In genomic region chr5:164303646-164304225, GRCh38 we compare ENCODE assay signal across 34 cellular contexts.
"Had no signal": no experiment of that assay in that cellular context is flagged by ENCODE, and none has a peak within 500 bp of the region (broad histone marks: within the 10 kb centered on the region; RNA-seq: fewer than 3 reads in every experiment).

No MANE protein-coding gene starts in this region.

- H3K9me3 ChIP-seq: body of pancreas, colonic mucosa, gastroesophageal sphincter had no signal

- H3K79me2 ChIP-seq: hepatocyte had no signal

- H3K36me3 ChIP-seq: cardiac muscle cell, colonic mucosa, gastroesophageal sphincter, heart right ventricle had no signal

- H3K27me3 ChIP-seq: body of pancreas, cardiac muscle cell, colonic mucosa, gastroesophageal sphincter, heart right ventricle, hepatocyte had no signal

- H2AFZ ChIP-seq: hepatocyte had no signal

- DNase-seq: activated CD4-positive, alpha-beta memory T cell treated with anti-CD3 and anti-CD28 coated beads for 36 hours; activated CD4-positive, alpha-beta T cell treated with anti-CD3 and anti-CD28 coated beads for 36 hours; activated CD4-positive, alpha-beta T cell treated with anti-CD3 and anti-CD28 coated beads, Interleukin-2, amount 10 ng/mL, durations not matched to agents 24 days and 14 days; activated CD4-positive, CD25-positive, alpha-beta regulatory T cell; activated CD4-positive, CD25-positive, alpha-beta regulatory T cell treated with anti-CD3 and anti-CD28 coated beads, Interleukin-2, amount 50 U/mL, for 72 hours; activated CD8-positive, alpha-beta memory T cell treated with anti-CD3 and anti-CD28 coated beads, Interleukin-2, amount 10 ng/mL, durations not matched to agents 7 days and 5 days; activated CD8-positive, alpha-beta memory T cell treated with anti-CD3 and anti-CD28 coated beads, Interleukin-2, amount 50 U/mL, for 4 hours; activated CD8-positive, alpha-beta T cell treated with anti-CD3 and anti-CD28 coated beads, Interleukin-2, amount 10 ng/mL, durations not matched to agents 7 days and 5 days; activated effector memory CD4-positive, alpha-beta T cell treated with anti-CD3 and anti-CD28 coated beads, Interleukin-2, amount 50 U/mL, for 16 hours; activated naive CD4-positive, alpha-beta T cell treated with anti-CD3 and anti-CD28 coated beads for 36 hours; activated naive CD8-positive, alpha-beta T cell treated with anti-CD3 and anti-CD28 coated beads, Interleukin-2, amount 10 ng/mL, durations not matched to agents 7 days and 5 days; activated T-cell treated with anti-CD3 and anti-CD28 coated beads, Interleukin-2, amount 50 U/mL, for 1 hour; activated T-cell treated with anti-CD3 and anti-CD28 coated beads, Interleukin-2, amount 50 U/mL, for 48 hours; amygdala; aorta; body of pancreas; central memory CD4-positive, alpha-beta T cell; cerebellar nuclear complex; colonic mucosa; effector memory CD4-positive, alpha-beta T cell; endodermal cell; foreskin melanocyte; heart right ventricle; T-helper 1 cell; T-helper 17 cell; T1000 had no signal

- ATAC-seq: activated CD4-positive, alpha-beta T cell treated with anti-CD3 and anti-CD28 coated beads for 36 hours; activated CD8-positive, alpha-beta memory T cell treated with anti-CD3 and anti-CD28 coated beads, Interleukin-2, amount 10 ng/mL, durations not matched to agents 7 days and 5 days; activated CD8-positive, alpha-beta T cell treated with anti-CD3 and anti-CD28 coated beads, Interleukin-2, amount 10 ng/mL, durations not matched to agents 7 days and 5 days; body of pancreas; esophagus mucosa; gastroesophageal sphincter; heart right ventricle; T-helper 17 cell had no signal

- H3K27ac Mint-ChIP-seq: activated CD4-positive, alpha-beta memory T cell treated with anti-CD3 and anti-CD28 coated beads for 36 hours; activated CD4-positive, alpha-beta T cell treated with anti-CD3 and anti-CD28 coated beads for 36 hours; activated CD4-positive, alpha-beta T cell treated with anti-CD3 and anti-CD28 coated beads, Interleukin-2, amount 10 ng/mL, durations not matched to agents 24 days and 14 days; activated CD8-positive, alpha-beta memory T cell treated with anti-CD3 and anti-CD28 coated beads, Interleukin-2, amount 10 ng/mL, durations not matched to agents 7 days and 5 days; activated CD8-positive, alpha-beta T cell treated with anti-CD3 and anti-CD28 coated beads, Interleukin-2, amount 10 ng/mL, durations not matched to agents 7 days and 5 days; activated naive CD4-positive, alpha-beta T cell treated with anti-CD3 and anti-CD28 coated beads for 36 hours; activated naive CD4-positive, alpha-beta T cell treated with anti-CD3 and anti-CD28 coated beads, Interleukin-2, amount 50 U/mL, for 24 hours; activated naive CD8-positive, alpha-beta T cell treated with anti-CD3 and anti-CD28 coated beads, Interleukin-2, amount 10 ng/mL, durations not matched to agents 7 days and 5 days; activated T-helper 1 cell treated with anti-CD3 and anti-CD28 coated beads, Interleukin-12 subunit alpha, Interleukin-12 subunit beta, Interleukin-2, Interleukin-4 antibody, amounts not matched to agents 30 ng/mL and 10 ng/mL and 1 ng/mL, durations not matched to agents 14 hours and 24 hours and 36 hours; activated T-helper 2 cell treated with anti-CD3 and anti-CD28 coated beads, Interferon-gamma antibody, Interleukin-2, Interleukin-4, amounts not matched to agents 10 μg/mL and 5 μg/mL and 100 μg/mL, durations not matched to agents 14 hours and 24 hours and 36 hours; endodermal cell; T-helper 17 cell; T-helper 2 cell treated with Interferon-gamma antibody and Interleukin-4, amounts not matched to agents 5 μg/mL and 100 μg/mL, for 36 hours had no signal

- H3K4me3 ChIP-seq: body of pancreas, cardiac muscle cell, colonic mucosa, gastroesophageal sphincter, heart right ventricle, hepatocyte had no signal

- H3K4me1 ChIP-seq: body of pancreas, colonic mucosa, gastroesophageal sphincter, heart right ventricle had no signal

- H3K4me2 ChIP-seq: hepatocyte had no signal

- H3K27ac ChIP-seq: body of pancreas, cardiac muscle cell, colonic mucosa, gastroesophageal sphincter, heart right ventricle, hepatocyte had no signal

- H3K9me3 Mint-ChIP-seq: activated CD4-positive, alpha-beta T cell treated with anti-CD3 and anti-CD28 coated beads, Interleukin-2, amount 10 ng/mL, durations not matched to agents 24 days and 14 days; activated naive CD8-positive, alpha-beta T cell treated with anti-CD3 and anti-CD28 coated beads, Interleukin-2, amount 10 ng/mL, durations not matched to agents 7 days and 5 days; activated T-helper 1 cell treated with anti-CD3 and anti-CD28 coated beads, Interleukin-12 subunit alpha, Interleukin-12 subunit beta, Interleukin-2, Interleukin-4 antibody, amounts not matched to agents 30 ng/mL and 10 ng/mL and 1 ng/mL, durations not matched to agents 14 hours and 24 hours and 36 hours; endodermal cell had no signal

- H3K36me3 Mint-ChIP-seq: activated CD4-positive, alpha-beta memory T cell treated with anti-CD3 and anti-CD28 coated beads for 36 hours; activated CD8-positive, alpha-beta memory T cell treated with anti-CD3 and anti-CD28 coated beads, Interleukin-2, amount 10 ng/mL, durations not matched to agents 7 days and 5 days; activated naive CD4-positive, alpha-beta T cell treated with anti-CD3 and anti-CD28 coated beads, Interleukin-2, amount 50 U/mL, for 24 hours; activated naive CD8-positive, alpha-beta T cell treated with anti-CD3 and anti-CD28 coated beads, Interleukin-2, amount 10 ng/mL, durations not matched to agents 7 days and 5 days had no signal
